8 cellular contexts compared by ENCODE assay signal in the genomic region with DNA sequence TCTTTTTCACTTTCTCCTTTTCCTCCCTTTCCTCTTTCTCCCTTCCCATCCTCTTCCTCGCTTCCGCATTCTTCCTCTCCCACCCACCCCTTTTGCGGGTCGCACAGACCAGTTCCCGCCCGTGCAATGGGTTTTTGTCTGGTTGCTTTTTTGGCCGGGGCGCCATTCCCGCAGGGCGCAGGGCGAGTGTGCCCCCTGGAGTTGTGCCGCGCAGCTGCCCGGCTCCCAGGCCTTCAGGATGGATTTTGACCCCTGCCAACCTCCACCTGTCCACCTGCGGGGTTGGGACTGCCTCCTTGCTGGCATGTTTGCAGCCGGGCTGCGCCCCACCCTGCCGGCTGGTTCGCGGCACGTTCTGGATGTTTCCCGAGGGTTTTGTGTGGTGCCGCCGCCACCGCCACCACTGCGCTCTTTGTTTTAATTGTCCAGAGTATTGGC. TPM values are rescaled to one million over a fixed set of nuclear protein-coding genes. Genes with fewer than 3 reads are reported as not detected.
DNase-seq lines count a peak whose midpoint lies in the region; ATAC-seq and TF ChIP-seq lines count a peak whose summit lies in the region.

No MANE protein-coding gene starts in this region.

- no peak overlapping the region for H2BK120ac ChIP-seq in mesenchymal stem cell (ENCODE audit: low read depth, low read length)

- no peak overlapping the region for H2AK5ac ChIP-seq in mesenchymal stem cell (ENCODE audit: low read length, severe bottlenecking)

- H3K79me1 ChIP-seq in mesenchymal stem cell (replicated peaks; ENCODE audit: low read length, poor library complexity, severe bottlenecking), result no peaks in the 10 kb centered on the region

- no peak overlapping the region for H2BK5ac ChIP-seq in mesenchymal stem cell (ENCODE audit: low read depth, low read length, poor library complexity, severe bottlenecking)

- no peak overlapping the region for H2BK12ac ChIP-seq in mesenchymal stem cell (ENCODE audit: low read length in 2 of 2)

- H3K4me1 ChIP-seq in mesenchymal stem cell (ENCODE audit: control insufficient read depth, insufficient read depth, low read depth, low read length) (peaks cover 5% of the 10 kb centered on the region), vagina (peaks cover 14% of the 10 kb centered on the region)

- no peak overlapping the region for H2AFZ ChIP-seq in mesenchymal stem cell (ENCODE audit: low read depth, low read length)

- no peak for ATAC-seq in HG03565 (IDR thresholded peaks at IDR 0.05; ENCODE audit: unreplicated experiment)
- ATAC-seq in HG03460 (IDR thresholded peaks at IDR 0.05; ENCODE audit: unreplicated experiment), result no peak

- H3K4me3 ChIP-seq in mesenchymal stem cell (ENCODE audit: insufficient read depth in 1 of 2, low read depth in 1 of 2, low read length in 2 of 2), result peak overlapping the region in 1 of 2 experiments; percentile 66
- H3K4me3 ChIP-seq in vagina, result peak overlapping the region; percentile 49 to 77

- H3K4me1 Mint-ChIP-seq in chondrocyte (ENCODE audit: low read depth), result peaks cover 21% of the 10 kb centered on the region

- H3K9me3 ChIP-seq in mesenchymal stem cell (ENCODE audit: control insufficient read depth, low read length) (no peaks in the 10 kb centered on the region), vagina (no peaks in the 10 kb centered on the region)

- TF ChIP-seq CTCF in chondrocyte (IDR thresholded peaks at IDR 0.05) (peak; percentile 60), vagina (IDR thresholded peaks at IDR 0.05) (no peak)

- no peak overlapping the region for H3K14ac ChIP-seq in mesenchymal stem cell (ENCODE audit: low read length in 2 of 2)

- H3K18ac ChIP-seq in mesenchymal stem cell (ENCODE audit: low read depth in 1 of 2, low read length in 2 of 2), result no peak overlapping the region

- H3K36me3 ChIP-seq in mesenchymal stem cell (ENCODE audit: control insufficient read depth in 1 of 2, insufficient read depth in 2 of 2, low read depth in 1 of 2, low read length in 2 of 2), result no peaks in the 10 kb centered on the region
- H3K36me3 ChIP-seq in vagina, result no peaks in the 10 kb centered on the region

- no peak overlapping the region for H4K91ac ChIP-seq in mesenchymal stem cell (ENCODE audit: low read length)

- intact Hi-C loops in vagina (cut with DNase I), result no loop called here

- H3K36me3 Mint-ChIP-seq in chondrocyte (ENCODE audit: low read depth), result peaks cover 2% of the 10 kb centered on the region

- WGBS in mesenchymal stem cell, result 4% methylated on average over 26 of the region's 26 CpGs

- H3K27me3 Mint-ChIP-seq in chondrocyte (ENCODE audit: low read depth), result no peaks in the 10 kb centered on the region

- no peak overlapping the region for H3K27ac ChIP-seq in mesenchymal stem cell (ENCODE audit: low read length, poor library complexity, severe bottlenecking)
- no peak overlapping the region for H3K27ac ChIP-seq in vagina

- DNase-seq in DMS53 (lab: John Stamatoyannopoulos, UW) (peak; percentile 91), NCI-H69 (lab: John Stamatoyannopoulos, UW) (peak; percentile 81), chondrocyte (ENCODE audit: low spot score) (no peak), mesenchymal stem cell (no peak), vagina (ENCODE audit: extremely low spot score in 2 of 2) (no peak), cortex of kidney (lab: John Stamatoyannopoulos, UW) (no peak)

- no peak overlapping the region for H3K27ac Mint-ChIP-seq in chondrocyte (ENCODE audit: unreplicated experiment)

- TF ChIP-seq POLR2A in vagina (IDR thresholded peaks at IDR 0.05), result no peak

- H3K23ac ChIP-seq in mesenchymal stem cell (ENCODE audit: low read length in 2 of 2), result no peak overlapping the region

- no peak overlapping the region for H3K4ac ChIP-seq in mesenchymal stem cell (ENCODE audit: low read depth in 1 of 2, low read length in 2 of 2)

- H4K8ac ChIP-seq in mesenchymal stem cell (ENCODE audit: low read length), result peak overlapping the region; percentile 62

- H3K4me2 ChIP-seq in mesenchymal stem cell (ENCODE audit: low read length, poor library complexity, severe bottlenecking), result peak overlapping the region; percentile 87

- peaks cover 12 to 17% of the 10 kb centered on the region in 2 experiments for H3K27me3 ChIP-seq in mesenchymal stem cell (ENCODE audit: control insufficient read depth in 1 of 2, insufficient read depth in 1 of 2, low read length in 2 of 2)
- H3K27me3 ChIP-seq in vagina, result no peaks in the 10 kb centered on the region

- no peak overlapping the region for H3K9ac ChIP-seq in mesenchymal stem cell (ENCODE audit: low read length)

- H3K9me3 Mint-ChIP-seq in chondrocyte (ENCODE audit: low read depth), result no peaks in the 10 kb centered on the region

- no peak overlapping the region for H2BK15ac ChIP-seq in mesenchymal stem cell (ENCODE audit: low read depth, poor library complexity, severe bottlenecking)

- H3K4me3 Mint-ChIP-seq in chondrocyte (ENCODE audit: unreplicated experiment), result peak overlapping the region; percentile 63

RNA-seq across cellular contexts. Expression of gene SEL1L3, which starts 0.6 kb away (rescaled TPM):
- total RNA-seq in chondrocyte (30.3 to 33.5 TPM (median 31.1 TPM) in 3 replicates), vagina (8.3 TPM)
- 27.4 TPM for polyA plus RNA-seq in mesenchymal stem cell (2013, experiment 1 of 2)
- polyA plus RNA-seq in mesenchymal stem cell (2013, experiment 2 of 2), result 25.2 TPM

RNA-seq across cellular contexts. Expression of gene SMIM20, which starts 50.7 kb away (rescaled TPM):
- 18.4 to 23.1 TPM (median 19.7 TPM) in 3 replicates for total RNA-seq in chondrocyte
- 35.6 TPM for polyA plus RNA-seq in mesenchymal stem cell (2013, experiment 1 of 2)
- polyA plus RNA-seq in mesenchymal stem cell (2013, experiment 2 of 2), result 36.3 TPM
- 12.8 TPM for total RNA-seq in vagina

Comparison
In these comparisons a context has a peak if more than half of its experiments do, and no peak if none do; other contexts are left out.
1. DNase-seq: peak in DMS53 (single experiment) and NCI-H69 (single experiment); none in chondrocyte (single experiment), mesenchymal stem cell (single experiment), vagina (0 of 2) and cortex of kidney (single experiment).